14 cellular contexts compared by ENCODE assay signal in genomic region chr6:722608-723007, GRCh38. TPM values are rescaled to one million over a fixed set of nuclear protein-coding genes. Genes with fewer than 3 reads are reported as not detected.
DNase-seq lines count a peak whose midpoint lies in the region; ATAC-seq and TF ChIP-seq lines count a peak whose summit lies in the region.
"Had no signal": no experiment of that assay in that cellular context is flagged by ENCODE, and none has a peak within 500 bp of the region (broad histone marks: within the 10 kb centered on the region; RNA-seq: fewer than 3 reads in every experiment).

No MANE protein-coding gene starts in this region.

- H3K27me3 Mint-ChIP-seq in CD4-positive, alpha-beta T cell, result peaks cover 27% of the 10 kb centered on the region

- peak; percentile 0 for DNase-seq in NOMO-1 treated with DMSO at 0.1 percent for 48 hours (lab: John Stamatoyannopoulos, UW; ENCODE audit: unreplicated experiment)
- DNase-seq in NOMO-1 treated with dmso at 0.1 percent for 144 hours (lab: John Stamatoyannopoulos, UW; ENCODE audit: unreplicated experiment), result no peak
- DNase-seq in MV-4-11 (lab: John Stamatoyannopoulos, UW), result peak; percentile 77
- peak; percentile 94 for DNase-seq in fibroblast of gingiva (ENCODE audit: low read depth)
- DNase-seq in skeletal muscle cell (ENCODE audit: low read depth), result peak; percentile 51
- no peak for DNase-seq in SHP77 (lab: John Stamatoyannopoulos, UW)
- DNase-seq in CD4-positive, alpha-beta T cell, result no peak
- DNase-seq: cortex of kidney had no signal

- peaks cover 4% of the 10 kb centered on the region for H3K4me1 Mint-ChIP-seq in CD4-positive, alpha-beta T cell (ENCODE audit: low read depth)

- no peak overlapping the region for H3K4me3 ChIP-seq in skeletal muscle cell (ENCODE audit: low read depth, low read length)
- H3K4me3 ChIP-seq: SJCRH30, uterus had no signal

- CTCF ChIA-PET in CD4-positive, alpha-beta T cell (lab: Charles Lee), result interaction anchor here (1.0 to 2.1 kb wide), 10 partner anchors 8 to 714 kb away, joined by 3 to 15 read pairs (median 6); partner anchors contain the start of gene EXOC2

- H3K9me3 ChIP-seq in CD4-positive, alpha-beta T cell (ENCODE audit: control insufficient read depth, low read length), result no peaks in the 10 kb centered on the region
- H3K9me3 ChIP-seq: adrenal gland, neutrophil, SJCRH30, uterus had no signal

- POLR2A ChIA-PET in CD4-positive, alpha-beta T cell (lab: Charles Lee), result interaction anchor here (2.0 kb wide), 1 partner anchor 11 kb away, joined by 17 read pairs; no protein-coding TSS in a partner anchor

- H3K36me3 Mint-ChIP-seq in CD4-positive, alpha-beta T cell (ENCODE audit: low read depth), result no peaks in the 10 kb centered on the region
- H3K36me3 Mint-ChIP-seq: activated CD4-positive, alpha-beta memory T cell treated with anti-CD3 and anti-CD28 coated beads for 36 hours had no signal

- no peaks in the 10 kb centered on the region for H3K27me3 ChIP-seq in CD4-positive, alpha-beta T cell (ENCODE audit: control insufficient read depth, insufficient read depth, low read length)
- H3K27me3 ChIP-seq: adrenal gland, SJCRH30, uterus had no signal

- H3K4me3 Mint-ChIP-seq in CD4-positive, alpha-beta T cell, result no peak overlapping the region
- H3K4me3 Mint-ChIP-seq: activated CD4-positive, alpha-beta memory T cell treated with anti-CD3 and anti-CD28 coated beads for 36 hours had no signal

- intact Hi-C loops in CD4-positive, alpha-beta T cell (cut with DNase I, micrococcal nuclease), result loop anchor here (2.0 to 10.0 kb wide), 4 partner anchors 125 to 714 kb away; no protein-coding TSS in a partner anchor

- H3K27ac Mint-ChIP-seq in CD4-positive, alpha-beta T cell, result no peak overlapping the region
- H3K27ac Mint-ChIP-seq: activated CD4-positive, alpha-beta memory T cell treated with anti-CD3 and anti-CD28 coated beads for 36 hours had no signal

- no peaks in the 10 kb centered on the region for H3K9me3 Mint-ChIP-seq in CD4-positive, alpha-beta T cell
- H3K9me3 Mint-ChIP-seq: activated CD4-positive, alpha-beta memory T cell treated with anti-CD3 and anti-CD28 coated beads for 36 hours had no signal

- TF ChIP-seq CTCF in CD4-positive, alpha-beta T cell (IDR thresholded peaks at IDR 0.05), result no peak

- no peak for ATAC-seq in GM18519 (IDR thresholded peaks at IDR 0.05; ENCODE audit: low FRiP score, unreplicated experiment)
- ATAC-seq in CD4-positive, alpha-beta T cell (ENCODE audit: poor library complexity), result no peak

- H3K27ac ChIP-seq in CD4-positive, alpha-beta T cell (ENCODE audit: low read depth, low read length), result no peak overlapping the region
- H3K27ac ChIP-seq: adrenal gland, neutrophil, SJCRH30, uterus had no signal

RNA-seq across cellular contexts. Expression of gene EXOC2, which starts 29.7 kb away (rescaled TPM):
- 10 to 100 TPM; 16.7 to 18.8 TPM for total RNA-seq in CD4-positive, alpha-beta T cell

Comparison
In these comparisons a context has a peak if more than half of its experiments do, and no peak if none do; other contexts are left out.
1. DNase-seq: peak in NOMO-1 treated with DMSO at 0.1 percent for 48 hours (single experiment), MV-4-11 (single experiment), fibroblast of gingiva (single experiment) and skeletal muscle cell (single experiment); none in NOMO-1 treated with dmso at 0.1 percent for 144 hours (single experiment), SHP77 (0 of 2) and CD4-positive, alpha-beta T cell (0 of 10).